9 cellular contexts compared by ENCODE assay signal in genomic region chr17:36547776-36548175, GRCh38. TPM values are rescaled to one million over a fixed set of nuclear protein-coding genes. Genes with fewer than 3 reads are reported as not detected.
DNase-seq lines count a peak whose midpoint lies in the region; ATAC-seq and TF ChIP-seq lines count a peak whose summit lies in the region.
"Had no signal": no experiment of that assay in that cellular context is flagged by ENCODE, and none has a peak within 500 bp of the region (broad histone marks: within the 10 kb centered on the region; RNA-seq: fewer than 3 reads in every experiment).

No MANE protein-coding gene starts in this region.

- peaks cover 70 to 74% (median 73%) of the 10 kb centered on the region in 11 experiments for H4K20me1 ChIP-seq in BLaER1 treated with 17β-estradiol and CSF1 and Interleukin-3, amounts not matched to agents 10 nM and 100 nM

- peak overlapping the region in 9 of 10 experiments; percentile 74 to 98 (median 90); a peak in 9 of 20 replicates for H3K4me3 ChIP-seq in BLaER1 treated with 17β-estradiol and CSF1 and Interleukin-3, amounts not matched to agents 10 nM and 100 nM
- peak overlapping the region; percentile 89 for H3K4me3 ChIP-seq in SK-N-MC
- no peak overlapping the region for H3K4me3 ChIP-seq in liver (ENCODE audit: low read depth in 1 of 3, low read length in 3 of 3)
- H3K4me3 ChIP-seq: SJSA1 had no signal

- H3K36me3 ChIP-seq in BLaER1 treated with 17β-estradiol and CSF1 and Interleukin-3, amounts not matched to agents 10 nM and 100 nM: peaks cover 16 to 69% (median 48%) of the 10 kb centered on the region in 11 experiments; a peak in 21 of 22 replicates
- H3K36me3 ChIP-seq in SK-N-MC (ENCODE audit: insufficient read depth, low read length) (peaks cover 53% of the 10 kb centered on the region), liver (ENCODE audit: control insufficient read depth in 4 of 4, insufficient read depth in 3 of 4, low read depth in 1 of 4, low read length in 3 of 4) (peaks cover 0 to 6% (median 1%) of the 10 kb centered on the region in 4 donors)
- H3K36me3 ChIP-seq: lower lobe of right lung had no signal

- no peaks in the 10 kb centered on the region for H3K9me3 ChIP-seq in BLaER1 treated with 17β-estradiol and CSF1 and Interleukin-3, amounts not matched to agents 10 nM and 100 nM (replicated peaks in 1 of 11)
- H3K9me3 ChIP-seq in SK-N-MC (ENCODE audit: low read depth, low read length) (no peaks in the 10 kb centered on the region), liver (ENCODE audit: control insufficient read depth in 4 of 4, low read length in 3 of 4) (no peaks in the 10 kb centered on the region)
- H3K9me3 ChIP-seq: lower lobe of right lung, SJSA1 had no signal

- peak overlapping the region; percentile 85 to 100 (median 90) for H3K4me2 ChIP-seq in BLaER1 treated with 17β-estradiol and CSF1 and Interleukin-3, amounts not matched to agents 10 nM and 100 nM

- H3K27ac ChIP-seq in BLaER1 treated with 17β-estradiol and CSF1 and Interleukin-3, amounts not matched to agents 10 nM and 100 nM: peak overlapping the region in 4 of 11 experiments; percentile 98 to 100 (median 99); a peak in 6 of 22 replicates
- H3K27ac ChIP-seq in SK-N-MC (0 out of 2 replicates have a peak overlapping the region, but pooled peaks have one; percentile 12), liver (ENCODE audit: low read depth in 1 of 2, low read length in 2 of 2) (no peak overlapping the region)
- H3K27ac ChIP-seq: SJSA1 had no signal

- DNase-seq in SK-N-MC (ENCODE audit: low read depth, low spot score) (no peak), cerebellum (ENCODE audit: low spot score) (no peak), AG08395 (ENCODE audit: low spot score) (no peak)
- DNase-seq: GOT3, lower lobe of right lung had no signal

- ATAC-seq in GM21526 (IDR thresholded peaks at IDR 0.05; ENCODE audit: low FRiP score, unreplicated experiment): no peak
- ATAC-seq: lower lobe of right lung had no signal

- H3K27me3 ChIP-seq in BLaER1 treated with 17β-estradiol and CSF1 and Interleukin-3, amounts not matched to agents 10 nM and 100 nM: no peaks in the 10 kb centered on the region
- H3K27me3 ChIP-seq in liver (ENCODE audit: control insufficient read depth in 4 of 4, insufficient read depth in 4 of 4, low read length in 3 of 4): no peaks in the 10 kb centered on the region
- H3K27me3 ChIP-seq: SJSA1 had no signal

- H3K9ac ChIP-seq in BLaER1 treated with 17β-estradiol and CSF1 and Interleukin-3, amounts not matched to agents 10 nM and 100 nM: peak overlapping the region; percentile 90 to 100 (median 99); a peak in 19 of 22 replicates
- peak overlapping the region; percentile 98 for H3K9ac ChIP-seq in SK-N-MC (ENCODE audit: insufficient read length)
- H3K9ac ChIP-seq in liver (ENCODE audit: low read depth in 1 of 2, low read length in 2 of 2): no peak overlapping the region

- no peak for TF ChIP-seq CTCF in liver (IDR thresholded peaks at IDR 0.05; ENCODE audit: low read depth, low read length, missing input control)

- TF ChIP-seq RAD21 in liver (IDR thresholded peaks at IDR 0.05): no peak

- peaks cover 45 to 66% (median 51%) of the 10 kb centered on the region in 10 experiments for H3K4me1 ChIP-seq in BLaER1 treated with 17β-estradiol and CSF1 and Interleukin-3, amounts not matched to agents 10 nM and 100 nM
- H3K4me1 ChIP-seq in liver (ENCODE audit: control insufficient read depth in 4 of 4, insufficient read depth in 4 of 4, low read length in 3 of 4): peaks cover 7 to 42% (median 31%) of the 10 kb centered on the region in 4 donors

TF ChIP-seq in liver, 16 proteins besides CTCF, POLR2A, EP300 and RAD21:
- TF ChIP-seq SP1 (IDR thresholded peaks at IDR 0.05): peak; percentile 3
- no peak for TF ChIP-seq FOXA1 (IDR thresholded peaks at IDR 0.05)

RNA-seq across cellular contexts. Expression of gene GGNBP2, which starts 3.1 kb away (rescaled TPM):
- total RNA-seq in liver: 10 to 100 TPM; 43.6 to 48.6 TPM
- polyA plus RNA-seq in liver: 10 to 100 TPM; 19.6 to 25.1 TPM
- 57.3 TPM for total RNA-seq in cerebellum

RNA-seq across cellular contexts. Expression of gene PIGW, which starts 13.0 kb away (rescaled TPM):
- total RNA-seq in liver: 1 to 10 TPM; 6.2 to 9.6 TPM
- 1 to 10 TPM; 3.2 to 6.0 TPM for polyA plus RNA-seq in liver
- 5.6 TPM for total RNA-seq in cerebellum

RNA-seq across cellular contexts. Expression of gene MYO19, which starts 13.1 kb away (rescaled TPM):
- total RNA-seq in liver (10 to 100 TPM; 28.6 to 47.2 TPM), cerebellum (50.4 TPM)
- polyA plus RNA-seq in liver: 10 to 100 TPM in 1 of 2 donors, 1 to 10 TPM in 1; 8.7 to 13.0 TPM

RNA-seq across cellular contexts. Expression of gene DHRS11, which starts 43.9 kb away (rescaled TPM):
- total RNA-seq in liver (1 to 10 TPM; 5.8 to 8.0 TPM), cerebellum (11.4 TPM)
- polyA plus RNA-seq in liver: 1 to 10 TPM; 4.2 to 7.2 TPM

RNA-seq across cellular contexts. Expression of gene MRM1, which starts 53.6 kb away (rescaled TPM):
- total RNA-seq in liver (1 to 10 TPM; 4.7 to 5.9 TPM), cerebellum (2.2 TPM)
- polyA plus RNA-seq in liver: 1 to 10 TPM; 3.2 to 5.7 TPM

Comparison
In these comparisons a context has a peak if more than half of its experiments do, and no peak if none do; other contexts are left out.
1. H3K4me3 ChIP-seq: peak in BLaER1 treated with 17β-estradiol and CSF1 and Interleukin-3, amounts not matched to agents 10 nM and 100 nM (9 of 10) and SK-N-MC (single experiment); none in liver (0 of 3).
2. H3K9ac ChIP-seq: peak in BLaER1 treated with 17β-estradiol and CSF1 and Interleukin-3, amounts not matched to agents 10 nM and 100 nM (11 of 11) and SK-N-MC (single experiment); none in liver (0 of 2).